Comparison of ENCODE assay signal across 8 cellular contexts in genomic region chr3:101070260-101071121, GRCh38.
A peak's percentile ranks its signal among the peaks of the same experiment; 100 is the strongest.
DNase-seq lines count a peak whose midpoint lies in the region; ATAC-seq and TF ChIP-seq lines count a peak whose summit lies in the region.

No MANE protein-coding gene starts in this region.

- H3K27me3 ChIP-seq in mesendoderm (ENCODE audit: insufficient read depth, low read length, poor library complexity) (no peaks in the 10 kb centered on the region), stomach (no peaks in the 10 kb centered on the region)

- H3K27ac Mint-ChIP-seq in chondrocyte (ENCODE audit: unreplicated experiment) = peak overlapping the region; percentile 72

- H3K4me2 ChIP-seq in mesendoderm (ENCODE audit: low read length) = no peak overlapping the region

- H3K36me3 ChIP-seq in mesendoderm (ENCODE audit: control insufficient read depth, insufficient read depth, low read length) = no peaks in the 10 kb centered on the region
- H3K36me3 ChIP-seq in stomach = no peaks in the 10 kb centered on the region

- intact Hi-C loops in stomach (cut with DNase I; ENCODE audit: low total_unique reads) = no loop called here

- no peak overlapping the region for H3K4me3 Mint-ChIP-seq in chondrocyte (ENCODE audit: unreplicated experiment)

- DNase-seq in DMS153 (lab: John Stamatoyannopoulos, UW) (peak; percentile 6), MV-4-11 (lab: John Stamatoyannopoulos, UW) (peak; percentile 51), chondrocyte (ENCODE audit: low spot score) (no peak), mesendoderm (peak; percentile 91), stomach (peak; percentile 83), NCI-H1930 (lab: John Stamatoyannopoulos, UW) (no peak)
- peak; percentile 53 for DNase-seq in activated CD4-positive, CD25-positive, alpha-beta regulatory T cell treated with anti-CD3 and anti-CD28 coated beads, Interleukin-2, amount 50 U/mL, for 72 hours

- peak overlapping the region; percentile 29 for H4K5ac ChIP-seq in mesendoderm (ENCODE audit: low read length)

- no peak for TF ChIP-seq EP300 in stomach (IDR thresholded peaks at IDR 0.05)

- H4K8ac ChIP-seq in mesendoderm (ENCODE audit: low read depth, low read length) = no peak overlapping the region

- H3K4me1 ChIP-seq in mesendoderm (ENCODE audit: control insufficient read depth, low read depth, low read length) = no peaks in the 10 kb centered on the region
- H3K4me1 ChIP-seq in stomach = peaks cover 5 to 31% (median 18%) of the 10 kb centered on the region in 4 donors

- no peaks in the 10 kb centered on the region for H3K79me2 ChIP-seq in mesendoderm (ENCODE audit: control insufficient read depth, insufficient read depth, low read length)

- no peak overlapping the region for H2BK120ac ChIP-seq in mesendoderm (ENCODE audit: low read depth, low read length)

- peak; percentile 76 for TF ChIP-seq CTCF in chondrocyte (IDR thresholded peaks at IDR 0.05)
- peak in 5 of 7 experiments; percentile 51 to 74 (median 62) for TF ChIP-seq CTCF in stomach (IDR thresholded peaks at IDR 0.05)

- ATAC-seq in GM21526 (IDR thresholded peaks at IDR 0.05; ENCODE audit: low FRiP score, unreplicated experiment) = peak; percentile 95

- H2BK5ac ChIP-seq in mesendoderm (ENCODE audit: low read length) = no peak overlapping the region

- H3K23ac ChIP-seq in mesendoderm (ENCODE audit: low read length) = no peak overlapping the region

- H3K27ac ChIP-seq in mesendoderm (ENCODE audit: low read depth, low read length) (no peak overlapping the region), stomach (peak overlapping the region in 2 of 5 donors; percentile 33 to 39)

- H3K36me3 Mint-ChIP-seq in chondrocyte (ENCODE audit: low read depth) = no peaks in the 10 kb centered on the region

- H3K9me3 Mint-ChIP-seq in chondrocyte (ENCODE audit: low read depth) = peaks cover 10% of the 10 kb centered on the region

- H3K9ac ChIP-seq in mesendoderm (ENCODE audit: low read length) = no peak overlapping the region

- H3K27me3 Mint-ChIP-seq in chondrocyte (ENCODE audit: low read depth) = no peaks in the 10 kb centered on the region

- TF ChIP-seq POLR2A in stomach (IDR thresholded peaks at IDR 0.05) = no peak

- no peak overlapping the region for H3K4ac ChIP-seq in mesendoderm (ENCODE audit: low read depth, low read length)

- no peak overlapping the region for H2AK5ac ChIP-seq in mesendoderm (ENCODE audit: low read length)

- H3K79me1 ChIP-seq in mesendoderm (ENCODE audit: low read length) = no peaks in the 10 kb centered on the region

- H3K9me3 ChIP-seq in stomach = no peaks in the 10 kb centered on the region

- H3K18ac ChIP-seq in mesendoderm (ENCODE audit: low read length) = no peak overlapping the region

- WGBS in mesendoderm (ENCODE audit: extremely low coverage, insufficient coverage, low lambda C conversion rate) = no CpG with 5 or more reads among the region's 5 CpGs
- WGBS in stomach, 5 donors = 23 to 46% (median 39%) methylated on average over 5 of the region's 5 CpGs

- no peak overlapping the region for H3K4me3 ChIP-seq in mesendoderm (ENCODE audit: low read length)
- H3K4me3 ChIP-seq in stomach = no peak overlapping the region

- peaks cover 58% of the 10 kb centered on the region for H3K4me1 Mint-ChIP-seq in chondrocyte (ENCODE audit: low read depth)

- H3K56ac ChIP-seq in mesendoderm (ENCODE audit: low read length) = no peak overlapping the region

- peak overlapping the region; percentile 85 for H2BK15ac ChIP-seq in mesendoderm (replicated peaks; ENCODE audit: low read depth)

Comparison
In these comparisons a context has a peak if more than half of its experiments do, and no peak if none do; other contexts are left out.
1. DNase-seq: peak in DMS153 (single experiment), MV-4-11 (single experiment), activated CD4-positive, CD25-positive, alpha-beta regulatory T cell treated with anti-CD3 and anti-CD28 coated beads, Interleukin-2, amount 50 U/mL, for 72 hours (single experiment), mesendoderm (single experiment) and stomach (single experiment); none in chondrocyte (single experiment) and NCI-H1930 (0 of 2).